Comparison of ENCODE assay signal across 12 cellular contexts in the genomic region with DNA sequence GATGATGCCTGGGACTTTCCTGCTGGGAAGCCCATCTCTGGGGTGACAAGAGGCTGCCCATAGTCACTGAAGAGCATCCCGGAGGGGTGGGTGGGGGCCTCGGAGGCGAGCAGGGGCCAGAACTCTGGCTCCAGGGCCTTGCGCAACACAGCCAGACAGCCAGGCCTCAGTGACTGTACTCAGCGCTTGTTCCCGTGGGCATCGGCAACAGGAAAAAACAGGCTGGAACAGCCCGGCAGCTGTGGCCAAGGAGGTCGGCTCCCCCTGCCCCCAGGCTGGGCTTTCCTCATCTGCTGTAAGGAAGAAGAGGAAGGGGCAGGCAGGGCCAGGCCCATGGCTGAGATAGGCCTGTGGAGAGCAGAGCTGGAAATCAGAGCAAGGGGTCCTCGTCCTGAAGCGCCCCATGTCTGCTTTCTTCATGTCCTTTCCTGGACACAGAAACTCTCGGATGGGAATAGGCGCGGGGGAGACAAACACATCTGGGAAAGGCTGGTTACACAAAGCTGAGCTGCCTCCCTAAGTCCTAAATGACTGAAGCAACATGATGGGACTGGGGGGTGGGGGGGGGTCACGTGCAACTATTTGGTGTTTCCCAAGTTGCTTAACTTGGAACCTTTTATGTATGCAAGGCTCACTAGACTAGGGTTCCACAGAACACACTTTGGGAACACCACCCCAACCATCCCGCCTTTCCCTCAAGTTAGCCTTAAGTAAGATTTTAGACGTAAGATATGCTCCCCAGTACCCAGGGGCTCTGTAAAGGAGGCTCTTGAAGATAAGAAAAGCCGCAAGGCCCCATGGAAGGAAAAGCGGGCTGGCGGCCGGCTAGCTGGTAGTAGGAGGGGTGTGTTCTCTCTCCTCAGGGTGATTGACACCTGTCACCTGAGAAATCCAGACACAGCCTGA. TPM values are rescaled to one million over a fixed set of nuclear protein-coding genes. Genes with fewer than 3 reads are reported as not detected.
DNase-seq lines count a peak whose midpoint lies in the region; ATAC-seq and TF ChIP-seq lines count a peak whose summit lies in the region.
"Had no signal": no experiment of that assay in that cellular context is flagged by ENCODE, and none has a peak within 500 bp of the region (broad histone marks: within the 10 kb centered on the region; RNA-seq: fewer than 3 reads in every experiment).

No MANE protein-coding gene starts in this region.

- peaks cover 44 to 55% of the 10 kb centered on the region in 2 donors for H3K4me1 ChIP-seq in duodenal mucosa (ENCODE audit: control insufficient read depth in 1 of 2, insufficient read depth in 2 of 2, low read length in 2 of 2)
- peaks cover 0 to 12% (median 5%) of the 10 kb centered on the region in 4 donors for H3K4me1 ChIP-seq in liver (ENCODE audit: control insufficient read depth in 4 of 4, insufficient read depth in 4 of 4, low read length in 3 of 4)
- peaks cover 37% of the 10 kb centered on the region for H3K4me1 ChIP-seq in smooth muscle cell (ENCODE audit: low read depth)

- H3K9me3 ChIP-seq in duodenal mucosa (ENCODE audit: control insufficient read depth in 1 of 2, low read length in 2 of 2): no peaks in the 10 kb centered on the region
- H3K9me3 ChIP-seq in liver (ENCODE audit: control insufficient read depth in 4 of 4, low read length in 3 of 4): no peaks in the 10 kb centered on the region
- H3K9me3 ChIP-seq in smooth muscle cell (replicated peaks; ENCODE audit: low read depth): no peaks in the 10 kb centered on the region
- H3K9me3 ChIP-seq: Caco-2 had no signal

- peaks cover 25% of the 10 kb centered on the region for H3F3A ChIP-seq in smooth muscle cell (ENCODE audit: low read depth)

- H3K36me3 Mint-ChIP-seq in HFFc6 (ENCODE audit: low read depth): peaks cover 21% of the 10 kb centered on the region
- no peaks in the 10 kb centered on the region for H3K36me3 Mint-ChIP-seq in activated T-helper 2 cell treated with anti-CD3 and anti-CD28 coated beads, Interferon-gamma antibody, Interleukin-2, Interleukin-4, amounts not matched to agents 10 μg/mL and 5 μg/mL and 100 μg/mL, durations not matched to agents 14 hours and 24 hours and 36 hours (ENCODE audit: low read depth)

- H3K27ac ChIP-seq in duodenal mucosa (ENCODE audit: low read depth, low read length): peak overlapping the region; percentile 36
- peak overlapping the region in 1 of 2 donors; percentile 25 for H3K27ac ChIP-seq in liver (ENCODE audit: low read depth in 1 of 2, low read length in 2 of 2)
- peak overlapping the region; percentile 90 for H3K27ac ChIP-seq in smooth muscle cell (ENCODE audit: low read depth)

- H3K36me3 ChIP-seq in duodenal mucosa (ENCODE audit: control insufficient read depth in 1 of 2, insufficient read depth in 2 of 2, low read length in 2 of 2) (no peaks in the 10 kb centered on the region), liver (ENCODE audit: control insufficient read depth in 4 of 4, insufficient read depth in 3 of 4, low read depth in 1 of 4, low read length in 3 of 4) (no peaks in the 10 kb centered on the region), smooth muscle cell (ENCODE audit: low read depth) (no peaks in the 10 kb centered on the region)

- no peak overlapping the region for H2AFZ ChIP-seq in smooth muscle cell (ENCODE audit: low read depth)

- H3K4me3 Mint-ChIP-seq in HFFc6: no peak overlapping the region
- no peak overlapping the region for H3K4me3 Mint-ChIP-seq in activated T-helper 2 cell treated with anti-CD3 and anti-CD28 coated beads, Interferon-gamma antibody, Interleukin-2, Interleukin-4, amounts not matched to agents 10 μg/mL and 5 μg/mL and 100 μg/mL, durations not matched to agents 14 hours and 24 hours and 36 hours (ENCODE audit: low read depth)

- H3K4me2 ChIP-seq in smooth muscle cell: peak overlapping the region; percentile 49

- H3K4me3 ChIP-seq in duodenal mucosa (ENCODE audit: low read depth in 1 of 2, low read length in 2 of 2) (no peak overlapping the region), liver (ENCODE audit: low read depth in 1 of 3, low read length in 3 of 3) (no peak overlapping the region), smooth muscle cell (no peak overlapping the region)

- DNase-seq in HFFc6 (no peak), smooth muscle cell (lab: John Stamatoyannopoulos, UW; ENCODE audit: unreplicated experiment) (peak; percentile 18), NCI-H2107 treated with DMSO at 0.1 percent for 48 hours (lab: John Stamatoyannopoulos, UW; ENCODE audit: unreplicated experiment) (no peak)
- no peak for DNase-seq in activated T-helper 2 cell treated with anti-CD3 and anti-CD28 coated beads, Interferon-gamma antibody, Interleukin-2, Interleukin-4, amounts not matched to agents 10 μg/mL and 5 μg/mL and 100 μg/mL, durations not matched to agents 14 hours and 24 hours and 36 hours (ENCODE audit: low spot score)
- DNase-seq: activated naive CD4-positive, alpha-beta T cell; Caco-2; head of caudate nucleus had no signal

- no peak for TF ChIP-seq CTCF in HFFc6 (IDR thresholded peaks at IDR 0.05)
- TF ChIP-seq CTCF in liver (IDR thresholded peaks at IDR 0.05; ENCODE audit: low read depth, low read length, missing input control): no peak
- no peak for TF ChIP-seq CTCF in smooth muscle cell (IDR thresholded peaks at IDR 0.05; ENCODE audit: borderline replicate concordance, insufficient read depth, poor library complexity, severe bottlenecking)

- no peak overlapping the region for H3K9ac ChIP-seq in duodenal mucosa (ENCODE audit: low read depth in 1 of 2, low read length in 2 of 2)
- no peak overlapping the region for H3K9ac ChIP-seq in liver (ENCODE audit: low read depth in 1 of 2, low read length in 2 of 2)
- H3K9ac ChIP-seq in smooth muscle cell (ENCODE audit: low read depth): peak overlapping the region; percentile 27

- WGBS in liver: 78% methylated on average over 21 of the region's 21 CpGs
- WGBS in smooth muscle cell (ENCODE audit: low lambda C conversion rate): 37% methylated on average over 21 of the region's 21 CpGs

- H3K27me3 ChIP-seq in duodenal mucosa (ENCODE audit: control insufficient read depth in 1 of 2, insufficient read depth in 2 of 2, low read length in 2 of 2) (no peaks in the 10 kb centered on the region), liver (ENCODE audit: control insufficient read depth in 4 of 4, insufficient read depth in 4 of 4, low read length in 3 of 4) (no peaks in the 10 kb centered on the region), smooth muscle cell (ENCODE audit: low read depth) (no peaks in the 10 kb centered on the region)

- H3K27me3 Mint-ChIP-seq in HFFc6 (ENCODE audit: insufficient read depth): no peaks in the 10 kb centered on the region; the same call in none of the 2 replicates
- no peaks in the 10 kb centered on the region for H3K27me3 Mint-ChIP-seq in activated T-helper 2 cell treated with anti-CD3 and anti-CD28 coated beads, Interferon-gamma antibody, Interleukin-2, Interleukin-4, amounts not matched to agents 10 μg/mL and 5 μg/mL and 100 μg/mL, durations not matched to agents 14 hours and 24 hours and 36 hours (ENCODE audit: low read depth)
- H3K27me3 Mint-ChIP-seq: progenitor cell of endocrine pancreas had no signal

- H3K79me2 ChIP-seq in smooth muscle cell (ENCODE audit: low read depth): peaks cover 22% of the 10 kb centered on the region

- ATAC-seq in HG03196 (IDR thresholded peaks at IDR 0.05; ENCODE audit: unreplicated experiment): no peak
- no peak for ATAC-seq in HG03354 (IDR thresholded peaks at IDR 0.05; ENCODE audit: poor library complexity, severe bottlenecking, unreplicated experiment)

- no peaks in the 10 kb centered on the region for H3K9me3 Mint-ChIP-seq in HFFc6
- H3K9me3 Mint-ChIP-seq in activated T-helper 2 cell treated with anti-CD3 and anti-CD28 coated beads, Interferon-gamma antibody, Interleukin-2, Interleukin-4, amounts not matched to agents 10 μg/mL and 5 μg/mL and 100 μg/mL, durations not matched to agents 14 hours and 24 hours and 36 hours: no peaks in the 10 kb centered on the region

- TF ChIP-seq RAD21 in liver (IDR thresholded peaks at IDR 0.05): no peak

- intact Hi-C loops in activated T-helper 2 cell treated with anti-CD3 and anti-CD28 coated beads, Interferon-gamma antibody, Interleukin-2, Interleukin-4, amounts not matched to agents 10 μg/mL and 5 μg/mL and 100 μg/mL, durations not matched to agents 14 hours and 24 hours and 36 hours (cut with micrococcal nuclease): no loop called here

- H3K27ac Mint-ChIP-seq in HFFc6: peak overlapping the region; percentile 85
- no peak overlapping the region for H3K27ac Mint-ChIP-seq in activated T-helper 2 cell treated with anti-CD3 and anti-CD28 coated beads, Interferon-gamma antibody, Interleukin-2, Interleukin-4, amounts not matched to agents 10 μg/mL and 5 μg/mL and 100 μg/mL, durations not matched to agents 14 hours and 24 hours and 36 hours

- H3K4me1 Mint-ChIP-seq in HFFc6 (ENCODE audit: low read depth): peaks cover 73% of the 10 kb centered on the region
- H3K4me1 Mint-ChIP-seq in activated T-helper 2 cell treated with anti-CD3 and anti-CD28 coated beads, Interferon-gamma antibody, Interleukin-2, Interleukin-4, amounts not matched to agents 10 μg/mL and 5 μg/mL and 100 μg/mL, durations not matched to agents 14 hours and 24 hours and 36 hours (ENCODE audit: low read depth): peaks cover 14% of the 10 kb centered on the region

- H4K20me1 ChIP-seq in smooth muscle cell (ENCODE audit: low read depth): peaks cover 35% of the 10 kb centered on the region

TF ChIP-seq in liver, 16 proteins besides CTCF, POLR2A, EP300 and RAD21:
- TF ChIP-seq HNF4G (IDR thresholded peaks at IDR 0.05) (no peak), NR2F2 (IDR thresholded peaks at IDR 0.05) (peak; percentile 57)
TF ChIP-seq in liver: peak in this region for 1.

RNA-seq across cellular contexts. Expression of a gene that starts 30.7 kb away (rescaled TPM):
- total RNA-seq in HFFc6 (2021; fragmentation: NEBNext Ultra II Directional; extraction: Animal tissue kit (Norgen Biotek cat#: 25700)): 100 to 1,000 TPM; 275 to 430 (median 297) TPM
- total RNA-seq in liver (10 to 100 TPM; 26.8 to 43.9 TPM), smooth muscle cell (26.4 and 40.7 TPM in 2 replicates)
- polyA plus RNA-seq in liver (10 to 100 TPM in 1 of 2 donors, 1 to 10 TPM in 1; 5.6 to 21.0 TPM), smooth muscle cell (46.7 and 55.4 TPM in 2 replicates)
- total RNA-seq in activated T-helper 2 cell treated with anti-CD3 and anti-CD28 coated beads, Interferon-gamma antibody, Interleukin-2, Interleukin-4, amounts not matched to agents 10 μg/mL and 5 μg/mL and 100 μg/mL, durations not matched to agents 14 hours and 24 hours and 36 hours: 3.9 and 4.1 TPM in 2 replicates
